In genomic region chr16:55496509-55497145, GRCh38 we compare ENCODE assay signal across 1 cellular context.
TF ChIP-seq lines count a peak whose summit lies in the region.

No MANE protein-coding gene starts in this region.

TF ChIP-seq in HEK293, 187 proteins besides CTCF, POLR2A, EP300 and RAD21:
- TF ChIP-seq GLIS1 (tag by site-specific recombination; IDR thresholded peaks at IDR 0.05), result peak; percentile 67
- TF ChIP-seq ZNF776 (tag by site-specific recombination; IDR thresholded peaks at IDR 0.05; ENCODE audit: borderline replicate concordance), result no peak
